1 cellular context compared by ENCODE assay signal in genomic region chrX:40571164-40571563, GRCh38.
A peak's percentile ranks its signal among the peaks of the same experiment; 100 is the strongest.
TF ChIP-seq lines count a peak whose summit lies in the region.

No MANE protein-coding gene starts in this region.

TF ChIP-seq in GM12878, 131 proteins besides CTCF, POLR2A, EP300 and RAD21:
- peak in 1 of 2 experiments; percentile 35; a peak in 1 of 4 replicates for TF ChIP-seq SRF (IDR thresholded peaks at IDR 0.05; ENCODE audit: low read depth in 2 of 2, low read length in 2 of 2)
